Comparison of ENCODE assay signal across 17 cellular contexts in genomic region chr2:45263147-45263546, GRCh38.
DNase-seq lines count a peak whose midpoint lies in the region; ATAC-seq and TF ChIP-seq lines count a peak whose summit lies in the region.
"Had no signal": no experiment of that assay in that cellular context is flagged by ENCODE, and none has a peak within 500 bp of the region (broad histone marks: within the 10 kb centered on the region; RNA-seq: fewer than 3 reads in every experiment).

No MANE protein-coding gene starts in this region.

- POLR2A ChIA-PET in OCI-LY7 (lab: Charles Lee), result interaction anchor here (0.8 to 2.2 kb wide), 2 partner anchors 10 to 483 kb away, joined by 9 to 10 read pairs; no protein-coding TSS in a partner anchor

- H3K36me3 ChIP-seq in OCI-LY7 (ENCODE audit: insufficient read depth, low read length) (no peaks in the 10 kb centered on the region), smooth muscle cell (ENCODE audit: low read depth) (no peaks in the 10 kb centered on the region), spleen (no peaks in the 10 kb centered on the region)
- H3K36me3 ChIP-seq: pancreas had no signal

- peak overlapping the region; percentile 43 for H3K4me2 ChIP-seq in OCI-LY7 (ENCODE audit: low read length)
- H3K4me2 ChIP-seq in smooth muscle cell, result no peak overlapping the region

- H3K27ac ChIP-seq in OCI-LY7 (ENCODE audit: low read depth, low read length, poor library complexity, severe bottlenecking) (no peak overlapping the region), smooth muscle cell (ENCODE audit: low read depth) (no peak overlapping the region), spleen (no peak overlapping the region)
- H3K27ac ChIP-seq: pancreas had no signal

- H3K79me2 ChIP-seq in OCI-LY7 (ENCODE audit: insufficient read depth, low read depth, low read length) (no peaks in the 10 kb centered on the region), smooth muscle cell (ENCODE audit: low read depth) (no peaks in the 10 kb centered on the region)

- H3K9me3 ChIP-seq in OCI-LY7 (ENCODE audit: low read length) (no peaks in the 10 kb centered on the region), smooth muscle cell (replicated peaks; ENCODE audit: low read depth) (no peaks in the 10 kb centered on the region), spleen (no peaks in the 10 kb centered on the region)
- H3K9me3 ChIP-seq: pancreas had no signal

- TF ChIP-seq CTCF in OCI-LY7 (conservative IDR thresholded peaks at IDR 0.05; ENCODE audit: low read length) (no peak), smooth muscle cell (IDR thresholded peaks at IDR 0.05; ENCODE audit: borderline replicate concordance, insufficient read depth, poor library complexity, severe bottlenecking) (no peak), spleen (IDR thresholded peaks at IDR 0.05 in 8 of 11, conservative IDR thresholded peaks at IDR 0.05 in 3 of 11) (no peak)

- H3K9me2 ChIP-seq in OCI-LY7 (ENCODE audit: insufficient read depth, low read length), result no peaks in the 10 kb centered on the region

- 47% methylated on average over 6 of the region's 6 CpGs for WGBS in smooth muscle cell (ENCODE audit: low lambda C conversion rate)
- 12 to 15% (median 13%) methylated on average over 6 of the region's 6 CpGs for WGBS in spleen, 5 donors

- no TSS peak for BruUV-seq in OCI-LY7 (replicated peaks; lab: Mats Ljungman, UMichigan)

- H4K20me1 ChIP-seq in OCI-LY7 (ENCODE audit: insufficient read depth, low read length), result no peaks in the 10 kb centered on the region
- H4K20me1 ChIP-seq in smooth muscle cell (ENCODE audit: low read depth), result no peaks in the 10 kb centered on the region

- H3K4me1 ChIP-seq in OCI-LY7 (ENCODE audit: insufficient read depth, low read length, poor library complexity, severe bottlenecking) (peaks cover 40% of the 10 kb centered on the region), smooth muscle cell (ENCODE audit: low read depth) (peaks cover 13% of the 10 kb centered on the region), spleen (no peaks in the 10 kb centered on the region)
- H3K4me1 ChIP-seq: pancreas had no signal

- H3K27me3 ChIP-seq in smooth muscle cell (ENCODE audit: low read depth) (no peaks in the 10 kb centered on the region), spleen (replicated peaks in 1 of 7) (peaks cover 0 to 18% (median 0%) of the 10 kb centered on the region in 7 donors)
- H3K27me3 ChIP-seq: pancreas had no signal

- CTCF ChIA-PET in OCI-LY7 (lab: Charles Lee; ENCODE audit: unreplicated experiment), result no interaction called here

- intact Hi-C loops in OCI-LY7 (cut with micrococcal nuclease; ENCODE audit: unreplicated experiment) (no loop called here), spleen (cut with DNase I; ENCODE audit: low total_unique reads) (no loop called here)

- H2AFZ ChIP-seq in OCI-LY7 (ENCODE audit: low read length), result peak overlapping the region; percentile 49
- H2AFZ ChIP-seq in smooth muscle cell (ENCODE audit: low read depth), result no peak overlapping the region

- peak; percentile 36 for DNase-seq in SIG-M5 treated with dmso at 0.1 percent for 504 hours (lab: John Stamatoyannopoulos, UW; ENCODE audit: unreplicated experiment)
- no peak for DNase-seq in SIG-M5 (lab: John Stamatoyannopoulos, UW)
- peak; percentile 55 for DNase-seq in OCI-LY7 (ENCODE audit: low spot score)
- DNase-seq in ecto neural progenitor cell (ENCODE audit: low spot score), result peak; percentile 33
- DNase-seq in smooth muscle cell (lab: John Stamatoyannopoulos, UW; ENCODE audit: unreplicated experiment), result no peak
- no peak for DNase-seq in spleen
- DNase-seq: activated B cell treated with CpG ODN at 0.5 μM for 24 hours; activated CD8-positive, alpha-beta memory T cell treated with anti-CD3 and anti-CD28 coated beads, Interleukin-2, amount 50 U/mL, for 48 hours; cerebellar nuclear complex; DMS79 treated with DMSO at 0.1 percent for 48 hours; hypothalamus; NCI-H446 treated with DMSO at 0.1 percent for 48 hours; pancreas; SHP77 treated with DMSO at 0.1 percent for 48 hours had no signal

- ATAC-seq in HG03135 (IDR thresholded peaks at IDR 0.05; ENCODE audit: unreplicated experiment) (no peak), GM21515 (IDR thresholded peaks at IDR 0.05; ENCODE audit: unreplicated experiment) (no peak)

- H3K4me3 ChIP-seq in OCI-LY7 (ENCODE audit: low read depth, low read length, poor library complexity, severe bottlenecking) (no peak overlapping the region), smooth muscle cell (no peak overlapping the region), spleen (no peak overlapping the region)
- H3K4me3 ChIP-seq: lung, pancreas had no signal

- H3K9ac ChIP-seq in smooth muscle cell (ENCODE audit: low read depth), result no peak overlapping the region

- no peaks in the 10 kb centered on the region for H3F3A ChIP-seq in smooth muscle cell (ENCODE audit: low read depth)

- TF ChIP-seq POLR2A in spleen (IDR thresholded peaks at IDR 0.05), result no peak

Comparison
In these comparisons a context has a peak if more than half of its experiments do, and no peak if none do; other contexts are left out.
1. DNase-seq: peak in SIG-M5 treated with dmso at 0.1 percent for 504 hours (single experiment), OCI-LY7 (single experiment) and ecto neural progenitor cell (single experiment); none in SIG-M5 (single experiment), smooth muscle cell (single experiment) and spleen (single experiment).